Comparison of ENCODE assay signal across 19 cellular contexts in the genomic region with DNA sequence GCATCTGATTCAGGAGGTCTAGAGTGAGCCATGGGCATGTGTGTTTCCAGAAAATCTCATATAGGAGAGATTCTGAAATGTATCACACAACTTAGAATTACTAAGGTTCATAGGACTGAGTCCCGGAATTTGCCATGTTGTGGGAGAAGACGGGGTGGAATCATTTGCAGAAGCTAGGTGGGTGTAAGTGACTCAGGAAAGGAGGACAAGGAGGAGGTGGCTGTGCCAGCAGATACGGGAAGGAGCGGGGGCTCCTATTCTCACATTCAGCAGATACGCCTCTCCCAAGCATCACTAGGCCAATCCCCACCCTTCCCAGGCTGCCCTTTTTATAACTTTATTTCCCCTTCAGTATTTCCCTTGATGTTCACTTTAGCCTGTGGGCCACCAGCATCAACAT.
DNase-seq lines count a peak whose midpoint lies in the region; ATAC-seq and TF ChIP-seq lines count a peak whose summit lies in the region.
"Had no signal": no experiment of that assay in that cellular context is flagged by ENCODE, and none has a peak within 500 bp of the region (broad histone marks: within the 10 kb centered on the region; RNA-seq: fewer than 3 reads in every experiment).

No MANE protein-coding gene starts in this region.

- H4K20me1 ChIP-seq in DND-41 (ENCODE audit: insufficient read depth, low read length), result no peaks in the 10 kb centered on the region
- H4K20me1 ChIP-seq in Loucy (ENCODE audit: insufficient read depth, low read length, poor library complexity, severe bottlenecking), result no peaks in the 10 kb centered on the region
- H4K20me1 ChIP-seq in osteoblast (ENCODE audit: insufficient read depth, low read length), result no peaks in the 10 kb centered on the region

- H3K36me3 ChIP-seq in DND-41 (ENCODE audit: insufficient read depth, low read length) (no peaks in the 10 kb centered on the region), Loucy (ENCODE audit: insufficient read depth, low read length) (no peaks in the 10 kb centered on the region), osteoblast (ENCODE audit: insufficient read depth, low read length) (no peaks in the 10 kb centered on the region), MG63 (no peaks in the 10 kb centered on the region)
- H3K36me3 ChIP-seq: adrenal gland, BE2C, esophagus squamous epithelium, heart right ventricle, right lobe of liver, SJCRH30, spleen, uterus had no signal

- no peaks in the 10 kb centered on the region for H3K79me2 ChIP-seq in DND-41 (ENCODE audit: insufficient read depth, low read length)
- H3K79me2 ChIP-seq in Loucy (ENCODE audit: insufficient read depth, low read length), result no peaks in the 10 kb centered on the region
- no peaks in the 10 kb centered on the region for H3K79me2 ChIP-seq in osteoblast (ENCODE audit: insufficient read depth, low read length)

- H3K9me2 ChIP-seq in Loucy (replicated peaks; ENCODE audit: low read depth, low read length), result no peaks in the 10 kb centered on the region

- H3K4me3 ChIP-seq in DND-41 (ENCODE audit: low read depth in 1 of 2, low read length in 2 of 2) (no peak overlapping the region), Loucy (ENCODE audit: low read length, poor library complexity, severe bottlenecking) (no peak overlapping the region), fibroblast of mammary gland (ENCODE audit: control insufficient read depth, low read depth, low read length) (no peak overlapping the region), osteoblast (ENCODE audit: insufficient read depth, low read length) (no peak overlapping the region), MG63 (no peak overlapping the region)
- H3K4me3 ChIP-seq: adrenal gland, esophagus squamous epithelium, heart right ventricle, right lobe of liver, SJCRH30, spleen, uterus had no signal

- no peak overlapping the region for H3K27ac ChIP-seq in DND-41 (ENCODE audit: low read length)
- no peak overlapping the region for H3K27ac ChIP-seq in osteoblast (ENCODE audit: low read depth, low read length)
- H3K27ac ChIP-seq: adrenal gland, esophagus squamous epithelium, KMS-11, right lobe of liver, SJCRH30, spleen, uterus had no signal

- DNase-seq in DND-41, result no peak
- DNase-seq in fibroblast of mammary gland (ENCODE audit: low read depth), result peak; percentile 14
- peak; percentile 34 for DNase-seq in osteoblast (ENCODE audit: insufficient read length, low spot score, missing footprints)
- DNase-seq in iPS-NIHi7 (ENCODE audit: extremely low spot score), result no peak
- DNase-seq in MG63, result no peak
- no peak for DNase-seq in NOMO-1 treated with dmso at 0.1 percent for 144 hours (lab: John Stamatoyannopoulos, UW; ENCODE audit: unreplicated experiment)
- DNase-seq: cerebellar nuclear complex, esophagus squamous epithelium, NCI-H1417 treated with DMSO at 0.1 percent for 48 hours had no signal

- H3K4me2 ChIP-seq in DND-41 (ENCODE audit: insufficient read depth, low read length) (no peak overlapping the region), Loucy (ENCODE audit: low read depth, low read length, poor library complexity, severe bottlenecking) (no peak overlapping the region), osteoblast (ENCODE audit: insufficient read depth, low read length) (peak overlapping the region; percentile 53)
- H3K4me2 ChIP-seq: KMS-11 had no signal

- H3K9ac ChIP-seq in DND-41 (ENCODE audit: low read depth, low read length) (no peak overlapping the region), Loucy (ENCODE audit: low read depth, low read length, poor library complexity, severe bottlenecking) (no peak overlapping the region)
- H3K9ac ChIP-seq: KMS-11 had no signal

- ATAC-seq in DND-41 (ENCODE audit: insufficient read depth, low read depth) (peak; percentile 39; the same call in 1 of the 3 replicates), HG02885 (IDR thresholded peaks at IDR 0.05; ENCODE audit: poor library complexity, unreplicated experiment) (no peak)

- no peaks in the 10 kb centered on the region for H3F3A ChIP-seq in Loucy (ENCODE audit: low read depth)

- H3K27me3 ChIP-seq in DND-41 (ENCODE audit: insufficient read depth, low read length, poor library complexity) (peaks cover 3% of the 10 kb centered on the region), Loucy (ENCODE audit: insufficient read depth, low read length, poor library complexity, severe bottlenecking) (no peaks in the 10 kb centered on the region), osteoblast (ENCODE audit: insufficient read depth, low read length) (peaks cover 28% of the 10 kb centered on the region), MG63 (no peaks in the 10 kb centered on the region)
- H3K27me3 ChIP-seq: adrenal gland, heart right ventricle, right lobe of liver, SJCRH30, uterus had no signal

- H2AFZ ChIP-seq in DND-41 (ENCODE audit: low read depth, low read length) (peak overlapping the region; percentile 35; the same call in 1 of the 2 replicates), Loucy (ENCODE audit: low read length) (peak overlapping the region; percentile 54), osteoblast (ENCODE audit: low read length) (peak overlapping the region; percentile 51)

- H3K4me1 ChIP-seq in DND-41 (ENCODE audit: insufficient read depth, low read length) (0 out of 2 replicates have a peak, but pooled peaks cover 3% of the 10 kb centered on the region), Loucy (ENCODE audit: insufficient read depth, low read length, poor library complexity, severe bottlenecking) (no peaks in the 10 kb centered on the region), osteoblast (ENCODE audit: insufficient read depth, low read length) (peaks cover 9% of the 10 kb centered on the region)
- H3K4me1 ChIP-seq: adrenal gland, BE2C, esophagus squamous epithelium, right lobe of liver, SJCRH30, uterus had no signal

- no peak for TF ChIP-seq CTCF in DND-41 (IDR thresholded peaks at IDR 0.05; ENCODE audit: borderline replicate concordance, extremely low read depth, low read length, poor library complexity, severe bottlenecking)
- no peak for TF ChIP-seq CTCF in Loucy (conservative IDR thresholded peaks at IDR 0.05; ENCODE audit: low read length)
- TF ChIP-seq CTCF in fibroblast of mammary gland (conservative IDR thresholded peaks at IDR 0.05; ENCODE audit: control insufficient read depth, insufficient read depth, low read depth, low read length), result no peak
- TF ChIP-seq CTCF in osteoblast (IDR thresholded peaks at IDR 0.05; ENCODE audit: extremely low read depth, low read depth, low read length), result no peak

- H3K9me3 ChIP-seq in DND-41 (ENCODE audit: insufficient read depth, low read length, severe bottlenecking) (no peaks in the 10 kb centered on the region), Loucy (ENCODE audit: insufficient read depth, low read depth, low read length) (no peaks in the 10 kb centered on the region), osteoblast (ENCODE audit: low read depth, low read length) (no peaks in the 10 kb centered on the region), MG63 (no peaks in the 10 kb centered on the region)
- H3K9me3 ChIP-seq: adrenal gland, BE2C, esophagus squamous epithelium, heart right ventricle, right lobe of liver, SJCRH30, spleen, uterus had no signal

Comparison
In these comparisons a context has a peak if more than half of its experiments do, and no peak if none do; other contexts are left out.
1. DNase-seq: peak in fibroblast of mammary gland (single experiment) and osteoblast (single experiment); none in DND-41 (single experiment), iPS-NIHi7 (single experiment), MG63 (single experiment) and NOMO-1 treated with dmso at 0.1 percent for 144 hours (single experiment).
2. Peak in every context shown above with its lines, with median percentiles within 50 percentile points of each other: H2AFZ ChIP-seq.